ENCODE assay signal across 8 cellular contexts in the genomic region with DNA sequence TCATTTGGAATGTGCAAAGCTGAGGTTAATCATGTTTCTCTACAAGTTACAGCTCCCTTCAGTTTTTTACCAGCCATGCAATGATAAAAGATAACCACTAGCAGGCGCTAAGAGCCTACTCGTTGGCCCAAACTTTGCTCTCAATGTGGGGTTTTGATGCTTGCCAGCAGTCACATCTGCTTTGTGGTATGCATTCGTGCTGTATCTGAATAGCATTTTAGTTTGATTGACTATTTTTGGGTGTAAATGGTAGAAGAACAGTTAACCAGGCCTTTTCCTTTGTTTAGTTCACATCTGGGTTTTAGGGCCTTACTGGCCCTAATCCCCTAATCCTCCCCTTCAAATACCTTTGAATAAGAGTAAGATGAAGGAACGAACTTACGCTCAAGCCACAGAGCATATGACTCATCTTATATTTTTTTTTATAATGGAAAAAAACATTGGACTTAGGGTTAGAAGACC. TPM values are rescaled to one million over a fixed set of nuclear protein-coding genes. Genes with fewer than 3 reads are reported as not detected.
DNase-seq lines count a peak whose midpoint lies in the region; ATAC-seq, FAIRE-seq and TF ChIP-seq lines count a peak whose summit lies in the region.

No MANE protein-coding gene starts in this region.

- peak; percentile 67 for ATAC-seq in memory B cell (ENCODE audit: low read depth)

- H3K4me1 Mint-ChIP-seq in memory B cell = peaks cover 11% of the 10 kb centered on the region

- WGBS in tibial nerve, 2 donors = 31 to 33% methylated on average over 5 of the region's 5 CpGs

- H3K27ac Mint-ChIP-seq in memory B cell = no peak overlapping the region

- peak in 1 of 2 donors; percentile 18 for TF ChIP-seq EP300 in tibial nerve (IDR thresholded peaks at IDR 0.05)

- H3K36me3 ChIP-seq in tibial nerve = no peaks in the 10 kb centered on the region

- peak; percentile 94 for FAIRE-seq in H54 (lab: Jason Lieb, UNC)

- no peak overlapping the region for H3K4me3 ChIP-seq in tibial nerve

- DNase-seq in EH (ENCODE audit: low read depth) (peak; percentile 90), H54 (ENCODE audit: insufficient read length, low spot score) (peak; percentile 60), NCI-H187 treated with DMSO at 0.1 percent for 48 hours (lab: John Stamatoyannopoulos, UW) (peak; percentile 44), T-helper 1 cell (peak in 3 of 5 donors; percentile 9 to 38 (median 18)), dermis blood vessel endothelial cell (peak; percentile 87), memory B cell (ENCODE audit: low spot score in 2 of 2) (peak in 1 of 2 donors; percentile 31), tibial nerve (ENCODE audit: low spot score in 2 of 2) (peak in 1 of 2 donors; percentile 28), cortex of kidney (lab: John Stamatoyannopoulos, UW) (no peak)

- peaks cover 2% of the 10 kb centered on the region for H3K36me3 Mint-ChIP-seq in memory B cell

- peaks cover 12% of the 10 kb centered on the region for H3K27me3 Mint-ChIP-seq in memory B cell

- no peaks in the 10 kb centered on the region for H3K9me3 ChIP-seq in tibial nerve

- TF ChIP-seq POLR2A in H54 (IDR thresholded peaks at IDR 0.05; ENCODE audit: low read depth, low read length) (no peak), tibial nerve (IDR thresholded peaks at IDR 0.05) (no peak)

- H3K27ac ChIP-seq in tibial nerve = no peak overlapping the region

- TF ChIP-seq CTCF in tibial nerve (IDR thresholded peaks at IDR 0.05) = peak; percentile 86 to 91 (median 88)

- H3K4me1 ChIP-seq in tibial nerve = peaks cover 0 to 20% (median 3%) of the 10 kb centered on the region in 4 donors

- no peaks in the 10 kb centered on the region for H3K9me3 Mint-ChIP-seq in memory B cell

- no peaks in the 10 kb centered on the region for H3K27me3 ChIP-seq in tibial nerve

- no peak overlapping the region for H3K4me3 Mint-ChIP-seq in memory B cell

RNA-seq across cellular contexts. Expression of a gene that starts 4.4 kb away (rescaled TPM):
- total RNA-seq in dermis blood vessel endothelial cell (103 and 515 TPM in 2 replicates), tibial nerve (10 to 100 TPM; 32.0 to 65.1 (median 52.8) TPM)

RNA-seq across cellular contexts. Expression of a gene that starts 56.7 kb away (rescaled TPM):
- 79.1 and 84.1 TPM in 2 replicates for total RNA-seq in dermis blood vessel endothelial cell
- 10 to 100 TPM; 28.2 to 47.9 (median 43.4) TPM for total RNA-seq in tibial nerve
